Comparison of ENCODE assay signal across 2 cellular contexts in the genomic region with DNA sequence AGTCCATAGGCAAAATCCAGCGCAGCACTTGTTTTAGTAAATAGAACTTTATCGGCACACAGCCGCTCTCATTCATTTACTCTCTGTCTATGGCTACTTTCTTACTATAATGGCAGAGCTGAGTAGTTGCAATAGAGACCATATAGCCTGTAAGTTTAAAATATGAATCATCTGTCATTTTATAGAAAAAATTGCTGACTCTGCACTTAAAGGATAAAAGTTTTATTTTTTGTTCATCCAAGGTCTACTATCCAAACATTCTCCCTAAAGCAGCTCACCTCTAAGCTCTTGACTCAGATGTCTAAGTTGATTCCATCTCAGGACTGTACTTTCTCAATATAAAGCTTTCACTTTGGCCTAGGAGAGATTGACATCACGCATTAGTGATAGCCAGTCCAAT.
TF ChIP-seq lines count a peak whose summit lies in the region.

No MANE protein-coding gene starts in this region.

TF ChIP-seq in HepG2, 621 proteins besides CTCF, POLR2A, EP300 and RAD21 (continued from another document):
- no peak for TF ChIP-seq ZNF574 (CRISPR knock-in tag; IDR thresholded peaks at IDR 0.05)
- TF ChIP-seq MAFF (IDR thresholded peaks at IDR 0.05; ENCODE audit: low read depth, low read length): peak; percentile 97
- peak; percentile 94 to 99 for TF ChIP-seq MAFK (conservative IDR thresholded peaks at IDR 0.05 in 1 of 2, IDR thresholded peaks at IDR 0.05 in 1 of 2; ENCODE audit: low read length in 2 of 2)
- TF ChIP-seq ZNF816 (CRISPR knock-in tag; IDR thresholded peaks at IDR 0.05; ENCODE audit: borderline replicate concordance): no peak
- no peak for TF ChIP-seq ZNF136 (CRISPR knock-in tag; IDR thresholded peaks at IDR 0.05; ENCODE audit: low read depth)
- TF ChIP-seq, protein P1, sequence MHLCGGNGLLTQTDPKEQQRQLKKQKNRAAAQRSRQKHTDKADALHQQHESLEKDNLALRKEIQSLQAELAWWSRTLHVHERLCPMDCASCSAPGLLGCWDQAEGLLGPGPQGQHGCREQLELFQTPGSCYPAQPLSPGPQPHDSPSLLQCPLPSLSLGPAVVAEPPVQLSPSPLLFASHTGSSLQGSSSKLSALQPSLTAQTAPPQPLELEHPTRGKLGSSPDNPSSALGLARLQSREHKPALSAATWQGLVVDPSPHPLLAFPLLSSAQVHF (CRISPR knock-in tag; IDR thresholded peaks at IDR 0.05): no peak
- no peak for TF ChIP-seq SMAD9 (CRISPR knock-in tag; IDR thresholded peaks at IDR 0.05)
TF ChIP-seq in HepG2: peak in this region for 2.

TF ChIP-seq in K562, 482 proteins besides CTCF, POLR2A, EP300 and RAD21 (continued from another document):
- TF ChIP-seq RREB1 (CRISPR knock-in tag; IDR thresholded peaks at IDR 0.05): no peak
- TF ChIP-seq NELFE (IDR thresholded peaks at IDR 0.05; ENCODE audit: insufficient read depth, insufficient read length): no peak
- TF ChIP-seq C11orf30 (IDR thresholded peaks at IDR 0.05; ENCODE audit: low read depth): peak; percentile 49; the same call in 1 of the 2 replicates
- TF ChIP-seq, protein P2, sequence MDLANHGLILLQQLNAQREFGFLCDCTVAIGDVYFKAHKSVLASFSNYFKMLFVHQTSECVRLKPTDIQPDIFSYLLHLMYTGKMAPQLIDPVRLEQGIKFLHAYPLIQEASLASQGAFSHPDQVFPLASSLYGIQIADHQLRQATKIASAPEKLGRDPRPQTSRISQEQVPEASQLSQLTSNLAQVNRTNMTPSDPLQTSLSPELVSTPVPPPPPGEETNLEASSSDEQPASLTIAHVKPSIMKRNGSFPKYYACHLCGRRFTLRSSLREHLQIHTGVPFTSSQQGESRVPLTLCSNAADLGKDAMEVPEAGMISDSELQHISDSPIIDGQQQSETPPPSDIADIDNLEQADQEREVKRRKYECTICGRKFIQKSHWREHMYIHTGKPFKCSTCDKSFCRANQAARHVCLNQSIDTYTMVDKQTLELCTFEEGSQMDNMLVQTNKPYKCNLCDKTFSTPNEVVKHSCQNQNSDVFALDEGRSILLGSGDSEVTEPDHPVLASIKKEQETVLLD (IDR thresholded peaks at IDR 0.05): no peak
- TF ChIP-seq, protein P3, sequence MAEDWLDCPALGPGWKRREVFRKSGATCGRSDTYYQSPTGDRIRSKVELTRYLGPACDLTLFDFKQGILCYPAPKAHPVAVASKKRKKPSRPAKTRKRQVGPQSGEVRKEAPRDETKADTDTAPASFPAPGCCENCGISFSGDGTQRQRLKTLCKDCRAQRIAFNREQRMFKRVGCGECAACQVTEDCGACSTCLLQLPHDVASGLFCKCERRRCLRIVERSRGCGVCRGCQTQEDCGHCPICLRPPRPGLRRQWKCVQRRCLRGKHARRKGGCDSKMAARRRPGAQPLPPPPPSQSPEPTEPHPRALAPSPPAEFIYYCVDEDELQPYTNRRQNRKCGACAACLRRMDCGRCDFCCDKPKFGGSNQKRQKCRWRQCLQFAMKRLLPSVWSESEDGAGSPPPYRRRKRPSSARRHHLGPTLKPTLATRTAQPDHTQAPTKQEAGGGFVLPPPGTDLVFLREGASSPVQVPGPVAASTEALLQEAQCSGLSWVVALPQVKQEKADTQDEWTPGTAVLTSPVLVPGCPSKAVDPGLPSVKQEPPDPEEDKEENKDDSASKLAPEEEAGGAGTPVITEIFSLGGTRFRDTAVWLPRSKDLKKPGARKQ (CRISPR knock-in tag; IDR thresholded peaks at IDR 0.05): no peak
- no peak for TF ChIP-seq E2F3 (CRISPR knock-in tag; IDR thresholded peaks at IDR 0.05)
- TF ChIP-seq MAFG (tag; conservative IDR thresholded peaks at IDR 0.05): peak; percentile 62
- TF ChIP-seq, protein P4, sequence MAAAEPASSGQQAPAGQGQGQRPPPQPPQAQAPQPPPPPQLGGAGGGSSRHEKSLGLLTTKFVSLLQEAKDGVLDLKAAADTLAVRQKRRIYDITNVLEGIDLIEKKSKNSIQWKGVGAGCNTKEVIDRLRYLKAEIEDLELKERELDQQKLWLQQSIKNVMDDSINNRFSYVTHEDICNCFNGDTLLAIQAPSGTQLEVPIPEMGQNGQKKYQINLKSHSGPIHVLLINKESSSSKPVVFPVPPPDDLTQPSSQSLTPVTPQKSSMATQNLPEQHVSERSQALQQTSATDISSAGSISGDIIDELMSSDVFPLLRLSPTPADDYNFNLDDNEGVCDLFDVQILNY (CRISPR knock-in tag; IDR thresholded peaks at IDR 0.05): no peak
- TF ChIP-seq WHSC1 (IDR thresholded peaks at IDR 0.05; ENCODE audit: low read length): no peak
- TF ChIP-seq, protein P5, sequence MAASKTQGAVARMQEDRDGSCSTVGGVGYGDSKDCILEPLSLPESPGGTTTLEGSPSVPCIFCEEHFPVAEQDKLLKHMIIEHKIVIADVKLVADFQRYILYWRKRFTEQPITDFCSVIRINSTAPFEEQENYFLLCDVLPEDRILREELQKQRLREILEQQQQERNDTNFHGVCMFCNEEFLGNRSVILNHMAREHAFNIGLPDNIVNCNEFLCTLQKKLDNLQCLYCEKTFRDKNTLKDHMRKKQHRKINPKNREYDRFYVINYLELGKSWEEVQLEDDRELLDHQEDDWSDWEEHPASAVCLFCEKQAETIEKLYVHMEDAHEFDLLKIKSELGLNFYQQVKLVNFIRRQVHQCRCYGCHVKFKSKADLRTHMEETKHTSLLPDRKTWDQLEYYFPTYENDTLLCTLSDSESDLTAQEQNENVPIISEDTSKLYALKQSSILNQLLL (CRISPR knock-in tag; IDR thresholded peaks at IDR 0.05; ENCODE audit: borderline replicate concordance): no peak
- TF ChIP-seq BCLAF1 (IDR thresholded peaks at IDR 0.05; ENCODE audit: borderline replicate concordance in 1 of 2, control insufficient read depth in 1 of 2, low read depth in 2 of 2, low read length in 1 of 2): no peak
- TF ChIP-seq ARID3A (IDR thresholded peaks at IDR 0.05; ENCODE audit: borderline replicate concordance, low read depth, low read length): no peak
- TF ChIP-seq MTA2 (IDR thresholded peaks at IDR 0.05; ENCODE audit: low read depth): no peak
- TF ChIP-seq MAFK (IDR thresholded peaks at IDR 0.05; ENCODE audit: low read length): peak; percentile 91
